In the genomic region with DNA sequence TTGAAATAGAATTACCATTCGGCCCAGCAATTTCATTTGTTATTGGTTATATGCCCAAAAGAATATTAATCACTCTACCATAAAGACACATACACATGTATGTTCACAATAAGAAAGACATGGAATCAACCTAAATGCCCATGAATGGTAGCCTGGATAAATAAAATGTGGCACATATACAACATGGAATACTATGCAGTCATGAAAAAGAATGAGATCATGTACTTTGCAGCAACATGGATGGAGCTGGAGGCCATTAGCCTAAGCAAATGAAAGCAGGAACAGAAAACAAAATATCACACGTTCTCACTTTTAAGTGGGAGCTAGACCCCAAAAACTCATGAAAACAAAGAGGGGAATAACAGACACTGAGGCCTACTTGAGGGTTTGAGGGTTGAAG, we compare ENCODE assay signal across 8 cellular contexts.
"Had no signal": no experiment of that assay in that cellular context is flagged by ENCODE, and none has a peak within 500 bp of the region (broad histone marks: within the 10 kb centered on the region; RNA-seq: fewer than 3 reads in every experiment).

No MANE protein-coding gene starts in this region.

- H3K4me3 ChIP-seq: GM23338 had no signal

- H3K4me1 Mint-ChIP-seq: IgD-negative memory B cell had no signal

- H3K4me2 ChIP-seq: GM23338 had no signal

- FAIRE-seq: HepG2 had no signal

- DNase-seq: H7, HCEC 1CT, HFFc6, KG1 had no signal

- H3K27ac ChIP-seq: HL-60 had no signal

- ATAC-seq: GM23338, HepG2 had no signal

- H3K4me3 Mint-ChIP-seq: GM23338, HFFc6, IgD-negative memory B cell had no signal

- H2AFZ ChIP-seq: GM23338 had no signal

- H3K9me3 Mint-ChIP-seq: HFFc6 had no signal

- H3K27ac Mint-ChIP-seq: GM23338, HFFc6, IgD-negative memory B cell had no signal
